In genomic region chr12:80195143-80195726, GRCh38 we compare ENCODE assay signal across 7 cellular contexts.
DNase-seq lines count a peak whose midpoint lies in the region; ATAC-seq, FAIRE-seq and TF ChIP-seq lines count a peak whose summit lies in the region.

No MANE protein-coding gene starts in this region.

- peak; percentile 26 for DNase-seq in GM13976 (ENCODE audit: low spot score)
- peak; percentile 77 for DNase-seq in NCI-H82 (lab: John Stamatoyannopoulos, UW)
- no peak for DNase-seq in osteocyte (ENCODE audit: extremely low spot score, unreplicated experiment)

- no peak overlapping the region for H3K4me3 Mint-ChIP-seq in osteocyte (ENCODE audit: unreplicated experiment)

- ATAC-seq in HG02852 (IDR thresholded peaks at IDR 0.05; ENCODE audit: unreplicated experiment) (peak; percentile 67), HG03135 (IDR thresholded peaks at IDR 0.05; ENCODE audit: unreplicated experiment) (no peak), HG03280 (IDR thresholded peaks at IDR 0.05; ENCODE audit: unreplicated experiment) (no peak)

- no peaks in the 10 kb centered on the region for H3K9me3 Mint-ChIP-seq in osteocyte (ENCODE audit: unreplicated experiment)

- H3K27me3 Mint-ChIP-seq in osteocyte (ENCODE audit: unreplicated experiment) = no peaks in the 10 kb centered on the region

- peaks cover 21% of the 10 kb centered on the region for H3K4me1 Mint-ChIP-seq in osteocyte (ENCODE audit: unreplicated experiment)

- peak; percentile 48 for FAIRE-seq in endometrium (lab: Jason Lieb, UNC)

- in situ Hi-C loops in GM13976 (cut with MboI; ENCODE audit: low sequenced_read_pairs, unreplicated experiment) = loop anchor here (25.0 kb wide), 2 partner anchors 433 to 633 kb away; no protein-coding TSS in a partner anchor

- no peak overlapping the region for H3K27ac Mint-ChIP-seq in osteocyte (ENCODE audit: unreplicated experiment)

- TF ChIP-seq CTCF in GM13976 (IDR thresholded peaks at IDR 0.05; ENCODE audit: borderline replicate concordance, control extremely low read depth, extremely low read depth, insufficient read depth, missing control alignments) = no peak
- peak; percentile 88 for TF ChIP-seq CTCF in osteocyte (IDR thresholded peaks at IDR 0.05)

- H3K36me3 Mint-ChIP-seq in osteocyte (ENCODE audit: unreplicated experiment) = no peaks in the 10 kb centered on the region
